ENCODE assay signal across 10 cellular contexts in genomic region chr2:37561615-37562569, GRCh38.
A peak's percentile ranks its signal among the peaks of the same experiment; 100 is the strongest.
DNase-seq lines count a peak whose midpoint lies in the region; ATAC-seq and TF ChIP-seq lines count a peak whose summit lies in the region.
"Had no signal": no experiment of that assay in that cellular context is flagged by ENCODE, and none has a peak within 500 bp of the region (broad histone marks: within the 10 kb centered on the region; RNA-seq: fewer than 3 reads in every experiment).

No MANE protein-coding gene starts in this region.

- H3K79me2 ChIP-seq in GM23338 (replicated peaks; ENCODE audit: insufficient read depth): no peaks in the 10 kb centered on the region

- ATAC-seq in GM18498 (IDR thresholded peaks at IDR 0.05; ENCODE audit: unreplicated experiment) (peak; percentile 73), GM23338 (no peak)

- H3K4me2 ChIP-seq in GM23338: no peak overlapping the region

- intact Hi-C loops in prostate gland (cut with DNase I): loop anchor here (5.0 to 10.0 kb wide), 2 partner anchors 105 to 147 kb away; no protein-coding TSS in a partner anchor

- H3K4me1 ChIP-seq in GM23338 (ENCODE audit: insufficient read depth) (no peaks in the 10 kb centered on the region), mesodermal cell (ENCODE audit: control insufficient read depth, insufficient read depth, low read length, poor library complexity, severe bottlenecking) (peaks cover 33% of the 10 kb centered on the region), prostate gland (replicated peaks) (peaks cover 5% of the 10 kb centered on the region)

- peaks cover 3% of the 10 kb centered on the region; the same call in 1 of the 3 replicates for H3K9me3 Mint-ChIP-seq in GM23338
- H3K9me3 Mint-ChIP-seq in activated naive CD8-positive, alpha-beta T cell treated with anti-CD3 and anti-CD28 coated beads for 36 hours: peaks cover 4% of the 10 kb centered on the region
- H3K9me3 Mint-ChIP-seq: T-helper 1 cell treated with Interleukin-12 subunit alpha and Interleukin-12 subunit beta and Interleukin-4 antibody, amounts not matched to agents 30 μg/mL and 1 μg/mL, for 36 hours had no signal

- H2AFZ ChIP-seq in GM23338: no peak overlapping the region

- H3K9me2 ChIP-seq in GM23338 (ENCODE audit: insufficient read depth): no peaks in the 10 kb centered on the region

- no peak overlapping the region for H3K27ac ChIP-seq in GM23338 (ENCODE audit: low read depth)
- H3K27ac ChIP-seq in mesodermal cell (ENCODE audit: low read depth, low read length, severe bottlenecking): peak overlapping the region; percentile 96
- H3K27ac ChIP-seq in prostate gland: no peak overlapping the region
- H3K27ac ChIP-seq: neutrophil had no signal

- TF ChIP-seq CTCF in GM23338 (conservative IDR thresholded peaks at IDR 0.05; ENCODE audit: low read depth in 2 of 2) (no peak), prostate gland (IDR thresholded peaks at IDR 0.05) (no peak)

- peaks cover 10% of the 10 kb centered on the region for H3K4me1 Mint-ChIP-seq in GM23338
- H3K4me1 Mint-ChIP-seq in activated naive CD8-positive, alpha-beta T cell treated with anti-CD3 and anti-CD28 coated beads for 36 hours: peaks cover 27% of the 10 kb centered on the region

- no peak overlapping the region for H3K4me3 ChIP-seq in GM23338
- no peak overlapping the region for H3K4me3 ChIP-seq in mesodermal cell (ENCODE audit: extremely low read depth, insufficient read depth, low read length, poor library complexity, severe bottlenecking)
- H3K4me3 ChIP-seq in prostate gland: no peak overlapping the region

- H3K36me3 Mint-ChIP-seq in GM23338 (ENCODE audit: low read depth): no peaks in the 10 kb centered on the region
- H3K36me3 Mint-ChIP-seq in activated naive CD8-positive, alpha-beta T cell treated with anti-CD3 and anti-CD28 coated beads for 36 hours: no peaks in the 10 kb centered on the region

- no peaks in the 10 kb centered on the region for H3F3A ChIP-seq in GM23338 (replicated peaks; ENCODE audit: low read depth)

- H3K9me3 ChIP-seq in mesodermal cell (ENCODE audit: control insufficient read depth, low read length) (peaks cover 9% of the 10 kb centered on the region), prostate gland (no peaks in the 10 kb centered on the region)
- H3K9me3 ChIP-seq: neutrophil had no signal

- H3K27me3 ChIP-seq in GM23338 (ENCODE audit: insufficient read depth): no peaks in the 10 kb centered on the region
- H3K27me3 ChIP-seq in prostate gland (replicated peaks; ENCODE audit: insufficient read depth): no peaks in the 10 kb centered on the region
- H3K27me3 ChIP-seq: neutrophil had no signal

- no peak for TF ChIP-seq POLR2A in prostate gland (IDR thresholded peaks at IDR 0.05)

- H4K20me1 ChIP-seq in GM23338 (replicated peaks; ENCODE audit: insufficient read depth): no peaks in the 10 kb centered on the region

- H3K27ac Mint-ChIP-seq in GM23338: no peak overlapping the region
- no peak overlapping the region for H3K27ac Mint-ChIP-seq in activated naive CD8-positive, alpha-beta T cell treated with anti-CD3 and anti-CD28 coated beads for 36 hours
- H3K27ac Mint-ChIP-seq: T-helper 1 cell treated with Interleukin-12 subunit alpha and Interleukin-12 subunit beta and Interleukin-4 antibody, amounts not matched to agents 30 μg/mL and 1 μg/mL, for 36 hours had no signal

- H3K36me3 ChIP-seq in GM23338 (ENCODE audit: insufficient read depth) (no peaks in the 10 kb centered on the region), mesodermal cell (ENCODE audit: control insufficient read depth, insufficient read depth, low read length) (no peaks in the 10 kb centered on the region), prostate gland (no peaks in the 10 kb centered on the region)
- H3K36me3 ChIP-seq: neutrophil had no signal

- DNase-seq in GM23338 (ENCODE audit: low spot score) (peak; percentile 24), LoVo (ENCODE audit: low spot score) (peak; percentile 82), anterior cingulate cortex (lab: John Stamatoyannopoulos, UW) (no peak), NOMO-1 treated with DMSO at 0.1 percent for 48 hours (lab: John Stamatoyannopoulos, UW; ENCODE audit: unreplicated experiment) (no peak), prostate gland (ENCODE audit: low spot score) (no peak)
- DNase-seq in activated naive CD8-positive, alpha-beta T cell treated with anti-CD3 and anti-CD28 coated beads for 36 hours: peak; percentile 50

- no peak overlapping the region for H3K4me3 Mint-ChIP-seq in GM23338
- no peak overlapping the region for H3K4me3 Mint-ChIP-seq in activated naive CD8-positive, alpha-beta T cell treated with anti-CD3 and anti-CD28 coated beads for 36 hours
- H3K4me3 Mint-ChIP-seq: T-helper 1 cell treated with Interleukin-12 subunit alpha and Interleukin-12 subunit beta and Interleukin-4 antibody, amounts not matched to agents 30 μg/mL and 1 μg/mL, for 36 hours had no signal

- WGBS in mesodermal cell (ENCODE audit: insufficient coverage in 2 of 2), 2 experiments: 76 to 77% methylated on average over 2 to 4 of the region's 5 CpGs
- 51% methylated on average over 5 of the region's 5 CpGs for WGBS in prostate gland

- H3K27me3 Mint-ChIP-seq in GM23338 (ENCODE audit: insufficient read depth, low read depth, poor library complexity): peaks cover 2% of the 10 kb centered on the region
- H3K27me3 Mint-ChIP-seq in activated naive CD8-positive, alpha-beta T cell treated with anti-CD3 and anti-CD28 coated beads for 36 hours: no peaks in the 10 kb centered on the region

TF ChIP-seq in GM23338, 12 proteins besides CTCF, POLR2A, EP300 and RAD21:
- TF ChIP-seq EZH2phosphoT487 (IDR thresholded peaks at IDR 0.05; ENCODE audit: unreplicated experiment) (no peak), ZNF114 (CRISPR knock-in tag; IDR thresholded peaks at IDR 0.05) (no peak), POLR2AphosphoS5 (IDR thresholded peaks at IDR 0.05; ENCODE audit: low read depth) (no peak), NANOG (IDR thresholded peaks at IDR 0.05; ENCODE audit: borderline replicate concordance) (no peak), STAT1 (IDR thresholded peaks at IDR 0.05; ENCODE audit: unreplicated experiment) (no peak), EZH2 (IDR thresholded peaks at IDR 0.05; ENCODE audit: low read depth, unreplicated experiment) (no peak), CREB1 (CRISPR knock-in tag; IDR thresholded peaks at IDR 0.05; ENCODE audit: low read depth) (no peak)

Comparison
In these comparisons a context has a peak if more than half of its experiments do, and no peak if none do; other contexts are left out.
1. DNase-seq: peak in GM23338 (single experiment), LoVo (single experiment) and activated naive CD8-positive, alpha-beta T cell treated with anti-CD3 and anti-CD28 coated beads for 36 hours (single experiment); none in anterior cingulate cortex (0 of 58), NOMO-1 treated with DMSO at 0.1 percent for 48 hours (single experiment) and prostate gland (single experiment).